Comparison of ENCODE assay signal across 14 cellular contexts in the genomic region with DNA sequence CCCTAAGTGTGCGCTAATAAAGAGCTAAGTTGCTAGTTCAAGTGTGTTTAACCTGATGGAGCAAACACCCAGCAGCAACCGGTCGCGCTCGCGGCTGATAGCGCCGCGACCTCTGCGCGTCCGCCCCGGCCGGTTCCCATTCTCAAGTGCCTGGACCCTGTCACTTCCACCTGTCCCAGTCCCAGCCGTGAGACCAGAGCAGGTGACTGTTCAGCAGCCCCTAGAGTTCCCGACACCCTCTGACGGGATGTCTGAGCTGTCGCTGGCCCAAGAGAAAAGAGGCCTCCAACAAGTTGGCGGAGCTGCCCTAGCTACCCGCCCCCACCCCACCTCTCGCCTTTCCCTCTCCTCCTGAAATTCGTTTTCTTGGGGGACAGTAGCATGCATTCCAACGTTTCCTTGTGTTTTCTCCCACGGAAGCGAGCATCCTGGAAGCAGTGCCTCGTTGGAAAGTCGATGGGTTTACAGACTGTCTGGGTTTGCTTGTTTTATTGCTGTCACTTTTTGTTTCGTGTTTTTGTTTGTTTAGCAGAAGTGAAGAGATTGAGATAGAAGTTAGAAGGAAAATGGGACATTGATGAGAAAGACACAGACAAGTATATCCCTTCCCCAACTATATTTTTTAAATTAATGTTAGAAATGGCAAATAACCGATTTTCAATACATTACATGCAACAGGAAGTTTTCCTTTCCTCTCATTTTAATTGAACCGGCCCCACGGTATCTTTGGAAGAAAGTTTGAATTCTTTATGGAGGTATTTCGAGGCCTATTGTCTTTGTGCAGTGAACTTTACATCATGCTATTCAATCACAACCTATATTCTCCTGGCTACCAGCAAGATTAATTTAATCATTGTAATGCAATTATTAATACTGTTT. TPM values are rescaled to one million over a fixed set of nuclear protein-coding genes. Genes with fewer than 3 reads are reported as not detected.
DNase-seq lines count a peak whose midpoint lies in the region; ATAC-seq and TF ChIP-seq lines count a peak whose summit lies in the region.
"Had no signal": no experiment of that assay in that cellular context is flagged by ENCODE, and none has a peak within 500 bp of the region (broad histone marks: within the 10 kb centered on the region; RNA-seq: fewer than 3 reads in every experiment).

No MANE protein-coding gene starts in this region.

- TF ChIP-seq RAD21 in neural cell (conservative IDR thresholded peaks at IDR 0.05) = no peak

- no peak overlapping the region for H3K27ac ChIP-seq in CD4-positive, CD25-positive, alpha-beta regulatory T cell (ENCODE audit: insufficient read depth, low read length, poor library complexity, severe bottlenecking)
- H3K27ac ChIP-seq in HEK293 (ENCODE audit: extremely low read depth, low read depth, low read length) (no peak overlapping the region), neural cell (ENCODE audit: low read length) (no peak overlapping the region)

- H3F3A ChIP-seq in neural cell (ENCODE audit: insufficient read depth, low read length, poor library complexity, severe bottlenecking) = no peaks in the 10 kb centered on the region

- H2AFZ ChIP-seq in neural cell (ENCODE audit: low read depth, low read length) = no peak overlapping the region

- peak overlapping the region in 3 of 4 donors; percentile 3 to 43 (median 17) for H3K4me3 Mint-ChIP-seq in CD4-positive, CD25-positive, alpha-beta regulatory T cell
- H3K4me3 Mint-ChIP-seq: activated CD4-positive, alpha-beta T cell treated with anti-CD3 and anti-CD28 coated beads for 36 hours had no signal

- no peaks in the 10 kb centered on the region for H4K20me1 ChIP-seq in neural cell (ENCODE audit: insufficient read depth)

- peaks cover 88% of the 10 kb centered on the region for H3K27me3 Mint-ChIP-seq in CD4-positive, CD25-positive, alpha-beta regulatory T cell

- H3K27ac Mint-ChIP-seq in CD4-positive, CD25-positive, alpha-beta regulatory T cell = no peak overlapping the region
- H3K27ac Mint-ChIP-seq: activated CD4-positive, alpha-beta T cell treated with anti-CD3 and anti-CD28 coated beads for 36 hours had no signal

- H3K36me3 Mint-ChIP-seq in CD4-positive, CD25-positive, alpha-beta regulatory T cell = no peaks in the 10 kb centered on the region

- H3K36me3 ChIP-seq in CD4-positive, CD25-positive, alpha-beta regulatory T cell (ENCODE audit: control insufficient read depth, insufficient read depth, low read length) = no peaks in the 10 kb centered on the region
- H3K36me3 ChIP-seq in HEK293 (ENCODE audit: control insufficient read depth in 2 of 2, insufficient read depth in 1 of 2, low read length in 2 of 2) = no peaks in the 10 kb centered on the region
- no peaks in the 10 kb centered on the region for H3K36me3 ChIP-seq in neural cell (ENCODE audit: insufficient read depth, low read length)
- H3K36me3 ChIP-seq in MG63 = no peaks in the 10 kb centered on the region

- no peak for ATAC-seq in CD4-positive, CD25-positive, alpha-beta regulatory T cell (ENCODE audit: low read depth in 2 of 2)
- no peak for ATAC-seq in HG02938 (IDR thresholded peaks at IDR 0.05; ENCODE audit: unreplicated experiment)
- ATAC-seq: activated CD4-positive, alpha-beta T cell treated with anti-CD3 and anti-CD28 coated beads for 36 hours; naive thymus-derived CD8-positive, alpha-beta T cell had no signal

- peaks cover 0 to 40% (median 20%) of the 10 kb centered on the region in 4 donors for H3K4me1 Mint-ChIP-seq in CD4-positive, CD25-positive, alpha-beta regulatory T cell

- TF ChIP-seq EP300 in neural cell (conservative IDR thresholded peaks at IDR 0.05; ENCODE audit: poor library complexity, severe bottlenecking) = no peak

- no peak for TF ChIP-seq POLR2A in erythroblast (IDR thresholded peaks at IDR 0.05; ENCODE audit: low read length)

- H3K4me2 ChIP-seq in neural cell (ENCODE audit: low read length) = no peak overlapping the region

- H3K27me3 ChIP-seq in CD4-positive, CD25-positive, alpha-beta regulatory T cell (ENCODE audit: control insufficient read depth, insufficient read depth, low read length) = peaks cover 55% of the 10 kb centered on the region
- peaks cover 84% of the 10 kb centered on the region for H3K27me3 ChIP-seq in neural cell (ENCODE audit: insufficient read depth, low read depth, low read length)
- peaks cover 71% of the 10 kb centered on the region for H3K27me3 ChIP-seq in MG63

- TF ChIP-seq CTCF in HEK293 (tag by site-specific recombination; IDR thresholded peaks at IDR 0.05) (no peak), neural cell (IDR thresholded peaks at IDR 0.05; ENCODE audit: poor library complexity, severe bottlenecking) (no peak)

- H3K9me2 ChIP-seq in neural cell (ENCODE audit: insufficient read depth, low read length) = no peaks in the 10 kb centered on the region

- H3K9me3 Mint-ChIP-seq in CD4-positive, CD25-positive, alpha-beta regulatory T cell = peaks cover 0 to 15% (median 3%) of the 10 kb centered on the region in 7 donors
- H3K9me3 Mint-ChIP-seq: central memory CD8-positive, alpha-beta T cell had no signal

- peaks cover 33% of the 10 kb centered on the region for H3K4me1 ChIP-seq in CD4-positive, CD25-positive, alpha-beta regulatory T cell (ENCODE audit: control insufficient read depth, insufficient read depth, low read length, poor library complexity, severe bottlenecking)
- H3K4me1 ChIP-seq in HEK293 (ENCODE audit: control insufficient read depth, insufficient read depth, low read length) = peaks cover 5% of the 10 kb centered on the region

- H3K9me3 ChIP-seq in CD4-positive, CD25-positive, alpha-beta regulatory T cell (ENCODE audit: control insufficient read depth in 2 of 2, low read length in 2 of 2) = peaks cover 0 to 2% of the 10 kb centered on the region in 2 experiments
- H3K9me3 ChIP-seq in HEK293 (ENCODE audit: control insufficient read depth, insufficient read depth, low read depth, low read length) = no peaks in the 10 kb centered on the region
- H3K9me3 ChIP-seq in neural cell (ENCODE audit: low read length) = no peaks in the 10 kb centered on the region
- no peaks in the 10 kb centered on the region for H3K9me3 ChIP-seq in MG63

- POLR2A ChIA-PET in HEK293 (lab: Yijun Ruan, JAX) = no interaction called here

- no peak for DNase-seq in CD4-positive, CD25-positive, alpha-beta regulatory T cell
- peak; percentile 6 to 26 for DNase-seq in erythroblast (lab: John Stamatoyannopoulos, UW)
- DNase-seq in stimulated activated CD4-positive, alpha-beta T cell treated with anti-CD3 and anti-CD28 coated beads, Interleukin-1b, Interleukin-23, amount 100 ng/mL, for 48 hours = no peak
- DNase-seq in amygdala (lab: John Stamatoyannopoulos, UW) = no peak
- DNase-seq in MG63 = no peak
- DNase-seq: activated CD4-positive, alpha-beta T cell treated with anti-CD3 and anti-CD28 coated beads for 36 hours; GDM1; naive thymus-derived CD8-positive, alpha-beta T cell; stimulated activated CD4-positive, alpha-beta T cell treated with anti-CD3 and anti-CD28 coated beads, Interleukin-15, amount 100 ng/mL, for 24 hours; stimulated activated CD8-positive, alpha-beta memory T cell treated with anti-CD3 and anti-CD28 coated beads, Interleukin-4, amount 100 ng/mL, for 48 hours had no signal

- H3K4me3 ChIP-seq in CD4-positive, CD25-positive, alpha-beta regulatory T cell (ENCODE audit: low read depth, low read length) = no peak overlapping the region
- H3K4me3 ChIP-seq in HEK293 (ENCODE audit: low read depth, low read length) (no peak overlapping the region), neural cell (ENCODE audit: low read length) (no peak overlapping the region), MG63 (no peak overlapping the region)

- H3K9ac ChIP-seq in neural cell (ENCODE audit: low read length) = no peak overlapping the region

- CTCF ChIA-PET in HEK293 (lab: Yijun Ruan, JAX) = interaction anchor here (0.6 to 1.3 kb wide), 5 partner anchors 74 to 518 kb away, joined by 3 to 5 read pairs (median 3); no protein-coding TSS in a partner anchor

- no peaks in the 10 kb centered on the region for H3K79me2 ChIP-seq in neural cell (replicated peaks; ENCODE audit: insufficient read depth, low read length)

TF ChIP-seq in HEK293, 187 proteins besides CTCF, POLR2A, EP300 and RAD21 (continues in another document):
- no peak for TF ChIP-seq SP7 (tag by site-specific recombination; IDR thresholded peaks at IDR 0.05)
- peak; percentile 92 for TF ChIP-seq ZNF202 (tag by site-specific recombination; IDR thresholded peaks at IDR 0.05; ENCODE audit: borderline replicate concordance)
- no peak for TF ChIP-seq ZSCAN30 (tag by site-specific recombination; IDR thresholded peaks at IDR 0.05)

TF ChIP-seq in neural cell, 6 proteins besides CTCF, POLR2A, EP300 and RAD21 (continues in another document):
- TF ChIP-seq MXI1 (conservative IDR thresholded peaks at IDR 0.05; ENCODE audit: poor library complexity, severe bottlenecking) (no peak), SMC3 (conservative IDR thresholded peaks at IDR 0.05; ENCODE audit: poor library complexity) (no peak), EZH2 (IDR thresholded peaks at IDR 0.05; ENCODE audit: borderline replicate concordance, insufficient read depth, low read length, poor library complexity, severe bottlenecking) (peak; percentile 84), POLR2AphosphoS5 (IDR thresholded peaks at IDR 0.05) (peak; percentile 85), TAF1 (IDR thresholded peaks at IDR 0.05; ENCODE audit: low read depth) (no peak)

RNA-seq across cellular contexts. Expression of gene MECOM, which starts 3.2 kb away (rescaled TPM):
- total RNA-seq in CD4-positive, CD25-positive, alpha-beta regulatory T cell = not detected
- polyA plus RNA-seq in CD4-positive, CD25-positive, alpha-beta regulatory T cell = under 1 TPM in 1 of 4 donors, not detected in 3; 0.44 TPM
- polyA plus RNA-seq in neural cell = 0.10 TPM in 2 replicates
- 0.23 and 0.97 TPM in 2 replicates for polyA minus RNA-seq in neural cell
- 1.2 and 1.4 TPM in 2 replicates for total RNA-seq in MG63 (2014; rRNA removed; shearing (Covaris generic); ENCODE audit: low replicate concordance)
- total RNA-seq: activated CD4-positive, alpha-beta T cell treated with anti-CD3 and anti-CD28 coated beads for 36 hours; naive thymus-derived CD8-positive, alpha-beta T cell had no signal
- polyA plus RNA-seq: naive thymus-derived CD8-positive, alpha-beta T cell had no signal

Comparison
In these comparisons a context has a peak if more than half of its experiments do, and no peak if none do; other contexts are left out.
1. DNase-seq: peak in erythroblast (2 of 2); none in CD4-positive, CD25-positive, alpha-beta regulatory T cell (0 of 3), stimulated activated CD4-positive, alpha-beta T cell treated with anti-CD3 and anti-CD28 coated beads, Interleukin-1b, Interleukin-23, amount 100 ng/mL, for 48 hours (single experiment), amygdala (0 of 56) and MG63 (single experiment).